In genomic region chr6:84027340-84028183, GRCh38 we compare ENCODE assay signal across 8 cellular contexts. TPM values are rescaled to one million over a fixed set of nuclear protein-coding genes. Genes with fewer than 3 reads are reported as not detected.
DNase-seq lines count a peak whose midpoint lies in the region; ATAC-seq and TF ChIP-seq lines count a peak whose summit lies in the region.

No MANE protein-coding gene starts in this region.

- in situ Hi-C loops in G401 (cut with HindIII; ENCODE audit: low sequenced_read_pairs): no loop called here

- no peak overlapping the region for H3K27ac ChIP-seq in vagina
- H3K27ac ChIP-seq in MM.1S (ENCODE audit: low read length): no peak overlapping the region

- no peaks in the 10 kb centered on the region for H3F3A ChIP-seq in MM.1S (ENCODE audit: insufficient read depth, low read length)

- H3K9me3 ChIP-seq in vagina: no peaks in the 10 kb centered on the region
- no peaks in the 10 kb centered on the region for H3K9me3 ChIP-seq in MM.1S (replicated peaks; ENCODE audit: insufficient read depth, low read length)

- H3K9ac ChIP-seq in MM.1S (ENCODE audit: low read length): no peak overlapping the region

- H3K4me2 ChIP-seq in MM.1S (ENCODE audit: low read depth, low read length): no peak overlapping the region

- H3K4me1 ChIP-seq in vagina: peaks cover 28% of the 10 kb centered on the region
- no peaks in the 10 kb centered on the region for H3K4me1 ChIP-seq in MM.1S (ENCODE audit: low read length)

- H2AFZ ChIP-seq in MM.1S (ENCODE audit: low read length): no peak overlapping the region

- H3K27me3 ChIP-seq in vagina: no peaks in the 10 kb centered on the region
- no peaks in the 10 kb centered on the region for H3K27me3 ChIP-seq in MM.1S (replicated peaks; ENCODE audit: insufficient read depth, low read length)

- H3K36me3 ChIP-seq in vagina: no peaks in the 10 kb centered on the region
- H3K36me3 ChIP-seq in MM.1S (replicated peaks; ENCODE audit: insufficient read depth, low read length): no peaks in the 10 kb centered on the region

- no peak for TF ChIP-seq POLR2A in vagina (IDR thresholded peaks at IDR 0.05)

- DNase-seq in G401 (ENCODE audit: low spot score) (peak; percentile 35), NCI-H345 treated with DMSO at 0.1 percent for 48 hours (lab: John Stamatoyannopoulos, UW; ENCODE audit: unreplicated experiment) (peak; percentile 88), epithelial cell of esophagus (ENCODE audit: low read depth) (peak; percentile 92), pons (ENCODE audit: low spot score) (peak; percentile 51), vagina (ENCODE audit: extremely low spot score in 2 of 2) (no peak), MM.1S (no peak)

- ATAC-seq in GM21423 (IDR thresholded peaks at IDR 0.05; ENCODE audit: unreplicated experiment) (no peak), GM21786 (IDR thresholded peaks at IDR 0.05; ENCODE audit: unreplicated experiment) (no peak)

- TF ChIP-seq CTCF in epithelial cell of esophagus (IDR thresholded peaks at IDR 0.05; ENCODE audit: insufficient read depth, low read depth, low read length, missing control alignments): no peak
- TF ChIP-seq CTCF in vagina (IDR thresholded peaks at IDR 0.05): no peak
- TF ChIP-seq CTCF in MM.1S (IDR thresholded peaks at IDR 0.05; ENCODE audit: low read length): no peak

- H3K9me2 ChIP-seq in MM.1S (replicated peaks; ENCODE audit: insufficient read depth, low read length): no peaks in the 10 kb centered on the region

- no peaks in the 10 kb centered on the region for H3K79me2 ChIP-seq in MM.1S (ENCODE audit: low read length)

- intact Hi-C loops in vagina (cut with DNase I): no loop called here

- H4K20me1 ChIP-seq in MM.1S (ENCODE audit: insufficient read depth, low read length): no peaks in the 10 kb centered on the region

- H3K4me3 ChIP-seq in epithelial cell of esophagus (ENCODE audit: low read length) (no peak overlapping the region), vagina (no peak overlapping the region), MM.1S (ENCODE audit: low read length) (no peak overlapping the region)

RNA-seq across cellular contexts. Expression of gene MRAP2, which starts 6.0 kb away (rescaled TPM):
- total RNA-seq in G401 (2014; rRNA removed; shearing (Covaris generic)): not detected in 2 replicates
- total RNA-seq in vagina: 4.2 TPM

Comparison
In these comparisons a context has a peak if more than half of its experiments do, and no peak if none do; other contexts are left out.
1. DNase-seq: peak in G401 (single experiment), NCI-H345 treated with DMSO at 0.1 percent for 48 hours (single experiment), epithelial cell of esophagus (single experiment) and pons (single experiment); none in vagina (0 of 2) and MM.1S (single experiment).